25 cellular contexts compared by ENCODE assay signal in genomic region chr7:84735021-84735420, GRCh38.
DNase-seq lines count a peak whose midpoint lies in the region; ATAC-seq, FAIRE-seq and TF ChIP-seq lines count a peak whose summit lies in the region.
"Had no signal": no experiment of that assay in that cellular context is flagged by ENCODE, and none has a peak within 500 bp of the region (broad histone marks: within the 10 kb centered on the region; RNA-seq: fewer than 3 reads in every experiment).

No MANE protein-coding gene starts in this region.

- CTCF ChIA-PET in HCT116 (lab: Charles Lee) = no interaction called here

- peak; percentile 5 for DNase-seq in ELR (ENCODE audit: low read depth)
- DNase-seq in HCT116 (ENCODE audit: low read depth, low spot score) = no peak
- no peak for DNase-seq in astrocyte (ENCODE audit: low read depth)
- DNase-seq in osteoblast (ENCODE audit: insufficient read length, low spot score, missing footprints) = no peak
- DNase-seq in left ventricle myocardium inferior = no peak
- DNase-seq in GM13977 (ENCODE audit: low spot score) = no peak
- DNase-seq: CD8-positive, alpha-beta memory T cell; DMS 273 treated with DMSO at 0.1 percent for 48 hours; DMS79; MV-4-11; NCI-H1105; NCI-H1436 treated with DMSO at 0.1 percent for 48 hours; NCI-H187 treated with DMSO at 0.1 percent for 48 hours; NCI-H446; NCI-H774; SHP77 treated with DMSO at 0.1 percent for 48 hours; SW 1271 had no signal

- no peaks in the 10 kb centered on the region for H3K9me2 ChIP-seq in HCT116 (ENCODE audit: insufficient read depth)

- peaks cover 4% of the 10 kb centered on the region for H3K36me3 Mint-ChIP-seq in astrocyte (ENCODE audit: low read depth, unreplicated experiment)
- H3K36me3 Mint-ChIP-seq: CD14-positive monocyte; CD8-positive, alpha-beta memory T cell had no signal

- RAD21 ChIA-PET in HCT116 (lab: Charles Lee; ENCODE audit: low non-redundant PET in 1 of 2, low total read pairs in 2 of 2, uncharacterized antibody in 2 of 2, unreplicated experiment in 2 of 2) = no interaction called here

- in situ Hi-C loops in GM13977 (cut with MboI; ENCODE audit: low pct_unique_long_range_greater_than_20kb, low sequenced_read_pairs, unreplicated experiment) = no loop called here

- H3K9ac ChIP-seq in HCT116 (ENCODE audit: low read length) = no peak overlapping the region
- no peak overlapping the region for H3K9ac ChIP-seq in astrocyte (ENCODE audit: low read length)

- no peak for TF ChIP-seq RAD21 in HCT116 (IDR thresholded peaks at IDR 0.05; ENCODE audit: low read depth)

- H3K27me3 Mint-ChIP-seq in astrocyte (ENCODE audit: low read depth, unreplicated experiment) = no peaks in the 10 kb centered on the region
- H3K27me3 Mint-ChIP-seq: B cell; CD8-positive, alpha-beta memory T cell had no signal

- H3K9me3 ChIP-seq in HCT116 (ENCODE audit: control insufficient read depth in 1 of 2, insufficient read depth in 1 of 2, low read depth in 1 of 2, low read length in 2 of 2) (no peaks in the 10 kb centered on the region), astrocyte (ENCODE audit: insufficient read depth, low read depth, low read length) (no peaks in the 10 kb centered on the region), osteoblast (ENCODE audit: low read depth, low read length) (no peaks in the 10 kb centered on the region), left ventricle myocardium inferior (replicated peaks) (peaks cover 14% of the 10 kb centered on the region)
- H3K9me3 ChIP-seq: HAP-1 had no signal

- H3K27ac ChIP-seq in HCT116 (ENCODE audit: low read depth, low read length) (no peak overlapping the region), astrocyte (ENCODE audit: low read depth, low read length) (no peak overlapping the region), osteoblast (ENCODE audit: low read depth, low read length) (no peak overlapping the region), left ventricle myocardium inferior (replicated peaks) (no peak overlapping the region)
- H3K27ac ChIP-seq: HL-60 had no signal

- no peak overlapping the region for H3K27ac Mint-ChIP-seq in astrocyte (ENCODE audit: unreplicated experiment)
- H3K27ac Mint-ChIP-seq: B cell; CD14-positive monocyte; CD8-positive, alpha-beta memory T cell; GM23338; T-helper 1 cell treated with Interleukin-12 subunit alpha and Interleukin-12 subunit beta and Interleukin-4 antibody, amounts not matched to agents 30 μg/mL and 1 μg/mL, for 36 hours had no signal

- intact Hi-C loops in HCT116 (cut with micrococcal nuclease) (no loop called here), left ventricle myocardium inferior (cut with micrococcal nuclease) (no loop called here)

- peak; percentile 32 for FAIRE-seq in astrocyte (lab: Jason Lieb, UNC)

- H2AFZ ChIP-seq in HCT116 (ENCODE audit: low read depth, low read length, poor library complexity, severe bottlenecking) (peak overlapping the region; percentile 26), astrocyte (ENCODE audit: low read depth, low read length) (no peak overlapping the region), osteoblast (ENCODE audit: low read length) (peak overlapping the region; percentile 60)
- H2AFZ ChIP-seq: GM23338 had no signal

- TF ChIP-seq POLR2A in HCT116 (IDR thresholded peaks at IDR 0.05; ENCODE audit: borderline replicate concordance, extremely low read depth, insufficient read depth, insufficient read length) = no peak

- no peak overlapping the region for H3K4me3 ChIP-seq in HCT116 (replicated peaks in 1 of 2; ENCODE audit: low read depth in 1 of 2, low read length in 2 of 2)
- H3K4me3 ChIP-seq in astrocyte (ENCODE audit: insufficient read depth, low read depth, low read length) = no peak overlapping the region
- no peak overlapping the region for H3K4me3 ChIP-seq in osteoblast (ENCODE audit: insufficient read depth, low read length)
- H3K4me3 ChIP-seq in left ventricle myocardium inferior = no peak overlapping the region
- H3K4me3 ChIP-seq: GM23338, HAP-1 had no signal

- ATAC-seq in HCT116 (no peak), GM19035 (IDR thresholded peaks at IDR 0.05; ENCODE audit: unreplicated experiment) (no peak)
- ATAC-seq: GM23338, Panc1 had no signal

- H3K27me3 ChIP-seq in HCT116 (ENCODE audit: insufficient read depth, low read length) = no peaks in the 10 kb centered on the region
- no peaks in the 10 kb centered on the region for H3K27me3 ChIP-seq in astrocyte (ENCODE audit: insufficient read depth, low read length)
- no peaks in the 10 kb centered on the region for H3K27me3 ChIP-seq in osteoblast (ENCODE audit: insufficient read depth, low read length)
- no peaks in the 10 kb centered on the region for H3K27me3 ChIP-seq in left ventricle myocardium inferior (ENCODE audit: low read depth)

- H3K36me3 ChIP-seq in HCT116 (ENCODE audit: control insufficient read depth in 1 of 2, insufficient read depth in 2 of 2, low read length in 2 of 2) (no peaks in the 10 kb centered on the region), astrocyte (ENCODE audit: insufficient read depth, low read length) (no peaks in the 10 kb centered on the region), osteoblast (ENCODE audit: insufficient read depth, low read length) (no peaks in the 10 kb centered on the region), left ventricle myocardium inferior (no peaks in the 10 kb centered on the region)
- H3K36me3 ChIP-seq: HAP-1 had no signal

- H3K79me2 ChIP-seq in HCT116 (ENCODE audit: insufficient read depth, low read length) (no peaks in the 10 kb centered on the region), astrocyte (ENCODE audit: insufficient read depth, low read length) (no peaks in the 10 kb centered on the region), osteoblast (ENCODE audit: insufficient read depth, low read length) (no peaks in the 10 kb centered on the region)

- no peak overlapping the region for H3K4me2 ChIP-seq in HCT116 (ENCODE audit: low read length)
- no peak overlapping the region for H3K4me2 ChIP-seq in astrocyte (ENCODE audit: low read length)
- H3K4me2 ChIP-seq in osteoblast (ENCODE audit: insufficient read depth, low read length) = peak overlapping the region; percentile 23
- H3K4me2 ChIP-seq: GM23338 had no signal

- TF ChIP-seq CTCF in HCT116 (IDR thresholded peaks at IDR 0.05 in 2 of 3, conservative IDR thresholded peaks at IDR 0.05 in 1 of 3; ENCODE audit: borderline replicate concordance in 1 of 3, insufficient read depth in 1 of 3, low read depth in 2 of 3, low read length in 2 of 3) (no peak), astrocyte (IDR thresholded peaks at IDR 0.05; ENCODE audit: insufficient read depth, low read depth, low read length) (no peak), osteoblast (IDR thresholded peaks at IDR 0.05; ENCODE audit: extremely low read depth, low read depth, low read length) (no peak), left ventricle myocardium inferior (IDR thresholded peaks at IDR 0.05; ENCODE audit: borderline replicate concordance) (no peak), GM13977 (IDR thresholded peaks at IDR 0.05; ENCODE audit: extremely low read depth, insufficient read depth, missing control alignments) (no peak)

- POLR2A ChIA-PET in HCT116 (lab: Charles Lee) = no interaction called here

- H3K4me3 Mint-ChIP-seq in astrocyte (ENCODE audit: unreplicated experiment) = no peak overlapping the region
- H3K4me3 Mint-ChIP-seq: B cell; CD14-positive monocyte; CD8-positive, alpha-beta memory T cell; GM23338; T-helper 1 cell treated with Interleukin-12 subunit alpha and Interleukin-12 subunit beta and Interleukin-4 antibody, amounts not matched to agents 30 μg/mL and 1 μg/mL, for 36 hours had no signal

- H3K4me1 ChIP-seq in HCT116 (ENCODE audit: control insufficient read depth in 1 of 2, insufficient read depth in 2 of 2, low read length in 2 of 2) (no peaks in the 10 kb centered on the region), astrocyte (ENCODE audit: insufficient read depth, low read length) (no peaks in the 10 kb centered on the region), osteoblast (ENCODE audit: insufficient read depth, low read length) (no peaks in the 10 kb centered on the region), left ventricle myocardium inferior (no peaks in the 10 kb centered on the region)
- H3K4me1 ChIP-seq: HAP-1 had no signal

- peaks cover 7% of the 10 kb centered on the region for H3K9me3 Mint-ChIP-seq in astrocyte (ENCODE audit: unreplicated experiment)

- no peaks in the 10 kb centered on the region for H3K4me1 Mint-ChIP-seq in astrocyte (ENCODE audit: low read depth, unreplicated experiment)
- H3K4me1 Mint-ChIP-seq: B cell; CD14-positive monocyte; CD8-positive, alpha-beta memory T cell; GM23338 had no signal

- no peaks in the 10 kb centered on the region for H4K20me1 ChIP-seq in HCT116 (ENCODE audit: insufficient read depth)
- H4K20me1 ChIP-seq in astrocyte (ENCODE audit: insufficient read depth, low read length) = no peaks in the 10 kb centered on the region
- H4K20me1 ChIP-seq in osteoblast (ENCODE audit: insufficient read depth, low read length) = no peaks in the 10 kb centered on the region

- BruUV-seq in HCT116 (replicated peaks; lab: Mats Ljungman, UMichigan) = no TSS peak

TF ChIP-seq in HCT116, 20 proteins besides CTCF, POLR2A, EP300 and RAD21:
- no peak for TF ChIP-seq SP1 (IDR thresholded peaks at IDR 0.05; ENCODE audit: low read depth)
- TF ChIP-seq MAX (IDR thresholded peaks at IDR 0.05) = no peak
- no peak for TF ChIP-seq TCF7L2 (IDR thresholded peaks at IDR 0.05; ENCODE audit: borderline replicate concordance, extremely low read depth, insufficient read depth, insufficient read length)
- no peak for TF ChIP-seq ZNF274 (IDR thresholded peaks at IDR 0.05; ENCODE audit: low read depth, low read length)
- no peak for TF ChIP-seq YY1 (IDR thresholded peaks at IDR 0.05; ENCODE audit: extremely low read depth, insufficient replicate concordance, low read depth, low read length)
